20 cellular contexts compared by ENCODE assay signal in genomic region chr11:108872781-108873291, GRCh38.
A peak's percentile ranks its signal among the peaks of the same experiment; 100 is the strongest.
DNase-seq lines count a peak whose midpoint lies in the region; ATAC-seq and TF ChIP-seq lines count a peak whose summit lies in the region.
"Had no signal": no experiment of that assay in that cellular context is flagged by ENCODE, and none has a peak within 500 bp of the region (broad histone marks: within the 10 kb centered on the region; RNA-seq: fewer than 3 reads in every experiment).

No MANE protein-coding gene starts in this region.

- H3K36me3 ChIP-seq in right atrium auricular region (no peaks in the 10 kb centered on the region), A673 (ENCODE audit: insufficient read depth, low read length, poor library complexity, severe bottlenecking) (no peaks in the 10 kb centered on the region)
- H3K36me3 ChIP-seq: colonic mucosa, heart right ventricle, ovary, spleen, stomach had no signal

- POLR2A ChIA-PET in A673 (lab: Charles Lee; ENCODE audit: low non-redundant PET), result no interaction called here

- intact Hi-C loops in left colon (cut with DNase I, micrococcal nuclease) (no loop called here), A673 (cut with micrococcal nuclease; ENCODE audit: unreplicated experiment) (loop anchor here (10.0 kb wide), 1 partner anchor 822 kb away; no protein-coding TSS in a partner anchor)

- DNase-seq in activated CD4-positive, CD25-positive, alpha-beta regulatory T cell treated with anti-CD3 and anti-CD28 coated beads, Interleukin-2, amount 50 U/mL, for 72 hours, result no peak
- peak; percentile 55 for DNase-seq in LHCN-M2 (ENCODE audit: low read depth)
- DNase-seq in brain pericyte (ENCODE audit: low read depth, low spot score), result peak; percentile 83
- no peak for DNase-seq in right atrium auricular region (ENCODE audit: low spot score)
- no peak for DNase-seq in left colon
- no peak for DNase-seq in A673 (ENCODE audit: low spot score)
- DNase-seq: ACHN; activated CD4-positive, alpha-beta T cell treated with anti-CD3 and anti-CD28 coated beads for 36 hours; activated T-cell treated with anti-CD3 and anti-CD28 coated beads for 4 hours; amniotic stem cell; colonic mucosa; GDM1; heart right ventricle; NCI-H1092; ovary; SHP77; spleen; stomach had no signal

- H3K9me3 ChIP-seq in right atrium auricular region, result no peaks in the 10 kb centered on the region
- peaks cover 1% of the 10 kb centered on the region for H3K9me3 ChIP-seq in A673 (ENCODE audit: low read depth, low read length, poor library complexity, severe bottlenecking)
- H3K9me3 ChIP-seq: colonic mucosa, heart right ventricle, ovary, spleen, stomach had no signal

- CTCF ChIA-PET in A673 (lab: Charles Lee), result no interaction called here

- H3K27me3 ChIP-seq in right atrium auricular region (no peaks in the 10 kb centered on the region), A673 (replicated peaks; ENCODE audit: insufficient read depth, low read depth, low read length, poor library complexity) (no peaks in the 10 kb centered on the region)
- H3K27me3 ChIP-seq: colonic mucosa, heart right ventricle, ovary, spleen, stomach had no signal

- H3K4me3 ChIP-seq in right atrium auricular region, result no peak overlapping the region
- no peak overlapping the region for H3K4me3 ChIP-seq in A673 (ENCODE audit: low read depth, low read length, poor library complexity, severe bottlenecking)
- H3K4me3 ChIP-seq: colonic mucosa, heart right ventricle, ovary, spleen, stomach had no signal

- no peak overlapping the region for H3K4me3 Mint-ChIP-seq in nephron
- H3K4me3 Mint-ChIP-seq: activated CD4-positive, alpha-beta T cell treated with anti-CD3 and anti-CD28 coated beads for 36 hours had no signal

- BruUV-seq in A673 (replicated peaks; lab: Mats Ljungman, UMichigan), result no TSS peak

- H3K4me1 Mint-ChIP-seq in nephron, result peaks cover 35% of the 10 kb centered on the region

- TF ChIP-seq CTCF in nephron (IDR thresholded peaks at IDR 0.05; ENCODE audit: unreplicated experiment in 3 of 3), result no peak
- no peak for TF ChIP-seq CTCF in right atrium auricular region (IDR thresholded peaks at IDR 0.05)
- no peak for TF ChIP-seq CTCF in A673 (conservative IDR thresholded peaks at IDR 0.05; ENCODE audit: low read depth, low read length)

- H3K27ac Mint-ChIP-seq in nephron, result peak overlapping the region; percentile 53 to 83 (median 70)
- H3K27ac Mint-ChIP-seq: activated CD4-positive, alpha-beta T cell treated with anti-CD3 and anti-CD28 coated beads for 36 hours had no signal

- no peaks in the 10 kb centered on the region for H3K9me3 Mint-ChIP-seq in nephron

- H3K27me3 Mint-ChIP-seq in nephron (ENCODE audit: low read depth), result no peaks in the 10 kb centered on the region
- H3K27me3 Mint-ChIP-seq: activated CD4-positive, alpha-beta T cell treated with anti-CD3 and anti-CD28 coated beads for 36 hours had no signal

- H3K36me3 Mint-ChIP-seq in nephron (ENCODE audit: low read depth), result no peaks in the 10 kb centered on the region

- H3K4me1 ChIP-seq in right atrium auricular region, result no peaks in the 10 kb centered on the region
- H3K4me1 ChIP-seq in A673 (ENCODE audit: insufficient read depth, low read length, poor library complexity, severe bottlenecking), result peaks cover 28% of the 10 kb centered on the region
- H3K4me1 ChIP-seq: colonic mucosa had no signal

- H3K27ac ChIP-seq in right atrium auricular region, result no peak overlapping the region
- no peak overlapping the region for H3K27ac ChIP-seq in A673 (ENCODE audit: low read depth, low read length, poor library complexity, severe bottlenecking)
- H3K27ac ChIP-seq: colonic mucosa, heart right ventricle, ovary, spleen, stomach had no signal

- peak; percentile 44 to 73 for ATAC-seq in activated CD4-positive, CD25-positive, alpha-beta regulatory T cell treated with anti-CD3 and anti-CD28 coated beads, Interleukin-2, amount 50 U/mL, for 24 hours
- ATAC-seq in left colon, result no peak
- ATAC-seq: heart right ventricle had no signal

Comparison
In these comparisons a context has a peak if more than half of its experiments do, and no peak if none do; other contexts are left out.
1. DNase-seq: peak in LHCN-M2 (single experiment) and brain pericyte (single experiment); none in activated CD4-positive, CD25-positive, alpha-beta regulatory T cell treated with anti-CD3 and anti-CD28 coated beads, Interleukin-2, amount 50 U/mL, for 72 hours (single experiment), right atrium auricular region (single experiment), left colon (0 of 2) and A673 (single experiment).